Comparison of ENCODE assay signal across 7 cellular contexts in genomic region chr1:74502432-74502831, GRCh38. TPM values are rescaled to one million over a fixed set of nuclear protein-coding genes. Genes with fewer than 3 reads are reported as not detected.
DNase-seq lines count a peak whose midpoint lies in the region; ATAC-seq and TF ChIP-seq lines count a peak whose summit lies in the region.

No MANE protein-coding gene starts in this region.

- TF ChIP-seq CTCF in endothelial cell (IDR thresholded peaks at IDR 0.05; ENCODE audit: unreplicated experiment): no peak

- H3K9me3 Mint-ChIP-seq in endothelial cell (ENCODE audit: unreplicated experiment): no peaks in the 10 kb centered on the region

- no peak overlapping the region for H3K27ac Mint-ChIP-seq in endothelial cell (ENCODE audit: unreplicated experiment)

- H3K4me3 Mint-ChIP-seq in endothelial cell (ENCODE audit: unreplicated experiment): no peak overlapping the region

- H3K36me3 Mint-ChIP-seq in endothelial cell (ENCODE audit: low read depth, unreplicated experiment): no peaks in the 10 kb centered on the region

- no peaks in the 10 kb centered on the region for H3K27me3 Mint-ChIP-seq in endothelial cell (ENCODE audit: unreplicated experiment)

- ATAC-seq in GM18517 (IDR thresholded peaks at IDR 0.05; ENCODE audit: unreplicated experiment): no peak
- no peak for ATAC-seq in HG03108 (IDR thresholded peaks at IDR 0.05; ENCODE audit: unreplicated experiment)

- DNase-seq in H4 (ENCODE audit: low spot score) (peak; percentile 45), NCI-H69 (lab: John Stamatoyannopoulos, UW) (peak; percentile 7), endothelial cell (ENCODE audit: low spot score) (peak; percentile 53), pons (ENCODE audit: low spot score) (peak; percentile 12)
- DNase-seq in stimulated activated CD4-positive, alpha-beta T cell treated with anti-CD3 and anti-CD28 coated beads, Interleukin-4, amount 100 ng/mL, for 24 hours: no peak

- H3K4me1 Mint-ChIP-seq in endothelial cell (ENCODE audit: unreplicated experiment): no peaks in the 10 kb centered on the region

RNA-seq across cellular contexts. Expression of gene LRRC53, which starts 10.0 kb away (rescaled TPM):
- not detected in 2 replicates for total RNA-seq in H4 (2014; rRNA removed; shearing (Covaris generic))
- total RNA-seq in endothelial cell (ENCODE audit: unreplicated experiment): not detected
